16 cellular contexts compared by ENCODE assay signal in genomic region chr3:13513913-13514517, GRCh38. TPM values are rescaled to one million over a fixed set of nuclear protein-coding genes. Genes with fewer than 3 reads are reported as not detected.
DNase-seq lines count a peak whose midpoint lies in the region; ATAC-seq, FAIRE-seq and TF ChIP-seq lines count a peak whose summit lies in the region.
"Had no signal": no experiment of that assay in that cellular context is flagged by ENCODE, and none has a peak within 500 bp of the region (broad histone marks: within the 10 kb centered on the region; RNA-seq: fewer than 3 reads in every experiment).

No MANE protein-coding gene starts in this region.

- no TSS peak for BruUV-seq in HCT116 (replicated peaks; lab: Mats Ljungman, UMichigan)

- no peaks in the 10 kb centered on the region for H3K79me2 ChIP-seq in HCT116 (ENCODE audit: insufficient read depth, low read length)

- H3K9me3 ChIP-seq in HCT116 (ENCODE audit: control insufficient read depth in 1 of 2, insufficient read depth in 1 of 2, low read depth in 1 of 2, low read length in 2 of 2) (no peaks in the 10 kb centered on the region), RWPE2 (ENCODE audit: severe bottlenecking) (no peaks in the 10 kb centered on the region), kidney (ENCODE audit: control insufficient read depth in 1 of 2, low read length in 2 of 2) (no peaks in the 10 kb centered on the region), subcutaneous abdominal adipose tissue (ENCODE audit: control insufficient read depth in 5 of 5, low read length in 5 of 5) (no peaks in the 10 kb centered on the region)

- FAIRE-seq in kidney (lab: Jason Lieb, UNC) (no peak), GM12891 (lab: Jason Lieb, UNC) (no peak)
- FAIRE-seq: islet of Langerhans, urothelium cell line had no signal

- no peaks in the 10 kb centered on the region for H3K9me2 ChIP-seq in HCT116 (ENCODE audit: insufficient read depth)

- no peak for TF ChIP-seq POLR2A in HCT116 (IDR thresholded peaks at IDR 0.05; ENCODE audit: borderline replicate concordance, extremely low read depth, insufficient read depth, insufficient read length)
- no peak for TF ChIP-seq POLR2A in GM12891 (IDR thresholded peaks at IDR 0.05; ENCODE audit: low read depth, low read length)

- peak; percentile 7; the same call in 1 of the 2 replicates for TF ChIP-seq RAD21 in HCT116 (IDR thresholded peaks at IDR 0.05; ENCODE audit: low read depth)

- CTCF ChIA-PET in HCT116 (lab: Charles Lee) = interaction anchor here (1.2 kb wide), 1 partner anchor 134 kb away, joined by 6 read pairs; no protein-coding TSS in a partner anchor

- ATAC-seq in HCT116 (peak; percentile 69), RWPE2 (ENCODE audit: low read depth) (peak; percentile 58)
- ATAC-seq: activated CD4-positive, CD25-positive, alpha-beta regulatory T cell treated with anti-CD3 and anti-CD28 coated beads, Interleukin-2, amount 50 U/mL, for 24 hours; stimulated activated naive CD8-positive, alpha-beta T cell treated with anti-CD3 and anti-CD28 coated beads, Interleukin-15, Interleukin-2, amounts not matched to agents 100 U/mL and 50 U/mL, for 24 hours had no signal

- H3K9ac ChIP-seq in HCT116 (ENCODE audit: low read length) (peak overlapping the region; percentile 38; the same call in 1 of the 2 replicates), kidney (ENCODE audit: low read length in 2 of 2) (no peak overlapping the region), subcutaneous abdominal adipose tissue (ENCODE audit: low read length in 5 of 5) (no peak overlapping the region)

- no peak overlapping the region for H3K27ac ChIP-seq in HCT116 (ENCODE audit: low read depth, low read length)
- H3K27ac ChIP-seq in RWPE2 (ENCODE audit: poor library complexity, severe bottlenecking) = peak overlapping the region; percentile 29
- H3K27ac ChIP-seq in kidney (ENCODE audit: low read depth in 2 of 2, low read length in 2 of 2) = no peak overlapping the region
- H3K27ac ChIP-seq in subcutaneous abdominal adipose tissue (ENCODE audit: low read depth, low read length) = peak overlapping the region; percentile 24
- H3K27ac ChIP-seq: SK-N-MC had no signal

- H3K4me3 ChIP-seq in HCT116 (replicated peaks in 1 of 2; ENCODE audit: low read depth in 1 of 2, low read length in 2 of 2) (peak overlapping the region; percentile 2 to 41; a peak in 3 of 4 replicates), RWPE2 (ENCODE audit: severe bottlenecking) (no peak overlapping the region), kidney (ENCODE audit: low read length in 2 of 2) (no peak overlapping the region), subcutaneous abdominal adipose tissue (ENCODE audit: low read depth in 1 of 5, low read length in 5 of 5) (no peak overlapping the region)
- H3K4me3 ChIP-seq: SK-N-MC had no signal

- RAD21 ChIA-PET in HCT116 (lab: Charles Lee; ENCODE audit: low non-redundant PET in 1 of 2, low total read pairs in 2 of 2, uncharacterized antibody in 2 of 2, unreplicated experiment in 2 of 2) = no interaction called here

- no peaks in the 10 kb centered on the region for H4K20me1 ChIP-seq in HCT116 (ENCODE audit: insufficient read depth)

- H3K27me3 ChIP-seq in HCT116 (ENCODE audit: insufficient read depth, low read length) (no peaks in the 10 kb centered on the region), RWPE2 (ENCODE audit: insufficient read depth, poor library complexity, severe bottlenecking) (no peaks in the 10 kb centered on the region), subcutaneous abdominal adipose tissue (ENCODE audit: control insufficient read depth in 5 of 5, insufficient read depth in 4 of 5, low read length in 5 of 5) (no peaks in the 10 kb centered on the region)

- TF ChIP-seq CTCF in HCT116 (IDR thresholded peaks at IDR 0.05 in 2 of 3, conservative IDR thresholded peaks at IDR 0.05 in 1 of 3; ENCODE audit: borderline replicate concordance in 1 of 3, insufficient read depth in 1 of 3, low read depth in 2 of 3, low read length in 2 of 3) (no peak), RWPE2 (IDR thresholded peaks at IDR 0.05; ENCODE audit: poor library complexity, severe bottlenecking) (no peak), kidney (IDR thresholded peaks at IDR 0.05; ENCODE audit: borderline replicate concordance, extremely low read depth, insufficient read depth) (no peak)

- H3K4me2 ChIP-seq in HCT116 (ENCODE audit: low read length) = peak overlapping the region; percentile 74

- POLR2A ChIA-PET in HCT116 (lab: Charles Lee) = interaction anchor here (0.9 kb wide), 1 partner anchor 11 kb away, joined by 3 read pairs; no protein-coding TSS in a partner anchor

- H2AFZ ChIP-seq in HCT116 (ENCODE audit: low read depth, low read length, poor library complexity, severe bottlenecking) = peak overlapping the region; percentile 67

- intact Hi-C loops in HCT116 (cut with micrococcal nuclease) (no loop called here), kidney (cut with DNase I) (no loop called here)

- H3K36me3 ChIP-seq in HCT116 (ENCODE audit: control insufficient read depth in 1 of 2, insufficient read depth in 2 of 2, low read length in 2 of 2) = no peaks in the 10 kb centered on the region
- no peaks in the 10 kb centered on the region for H3K36me3 ChIP-seq in RWPE2 (ENCODE audit: low read depth)
- H3K36me3 ChIP-seq in kidney (ENCODE audit: control insufficient read depth in 1 of 2, insufficient read depth in 2 of 2, low read length in 2 of 2) = no peaks in the 10 kb centered on the region
- no peaks in the 10 kb centered on the region for H3K36me3 ChIP-seq in subcutaneous abdominal adipose tissue (ENCODE audit: control insufficient read depth in 5 of 5, insufficient read depth in 5 of 5, low read length in 5 of 5)

- in situ Hi-C loops in KBM-7 (cut with MboI; ENCODE audit: low pct_unique_long_range_greater_than_20kb, low sequenced_read_pairs) = no loop called here

- DNase-seq in HCT116 (ENCODE audit: low read depth, low spot score) (no peak), RWPE2 (ENCODE audit: low spot score) (no peak), kidney (peak; percentile 48), GM12891 (ENCODE audit: insufficient read length, low spot score) (no peak), KBM-7 (no peak), iPS-NIHi11 (ENCODE audit: low spot score) (no peak)
- DNase-seq: caudate nucleus; NCI-H146; NCI-H774; stimulated activated naive CD8-positive, alpha-beta T cell treated with anti-CD3 and anti-CD28 coated beads, Interleukin-15, Interleukin-2, amounts not matched to agents 100 U/mL and 50 U/mL, for 24 hours; T1000 had no signal

- H3K4me1 ChIP-seq in HCT116 (ENCODE audit: control insufficient read depth in 1 of 2, insufficient read depth in 2 of 2, low read length in 2 of 2) (peaks cover 17 to 20% of the 10 kb centered on the region in 2 experiments), RWPE2 (ENCODE audit: insufficient read depth, poor library complexity, severe bottlenecking) (peaks cover 12% of the 10 kb centered on the region), kidney (ENCODE audit: control insufficient read depth in 1 of 2, insufficient read depth in 1 of 2, low read depth in 1 of 2, low read length in 2 of 2) (no peaks in the 10 kb centered on the region), subcutaneous abdominal adipose tissue (ENCODE audit: control insufficient read depth in 5 of 5, insufficient read depth in 5 of 5, low read length in 5 of 5) (peaks cover 16 to 70% (median 50%) of the 10 kb centered on the region in 5 donors)

TF ChIP-seq in HCT116, 20 proteins besides CTCF, POLR2A, EP300 and RAD21 (continues in another document):
- no peak for TF ChIP-seq POLR2AphosphoS5 (IDR thresholded peaks at IDR 0.05; ENCODE audit: low read depth, low read length)
- no peak for TF ChIP-seq FOSL1 (IDR thresholded peaks at IDR 0.05; ENCODE audit: low read depth)
- TF ChIP-seq ATF3 (IDR thresholded peaks at IDR 0.05) = no peak
- TF ChIP-seq CEBPB (IDR thresholded peaks at IDR 0.05; ENCODE audit: low read depth) = no peak
- 0 out of 2 replicates have a peak, but pooled peaks have one; percentile 16 for TF ChIP-seq SP1 (IDR thresholded peaks at IDR 0.05; ENCODE audit: low read depth)
- no peak for TF ChIP-seq EZH2phosphoT487 (IDR thresholded peaks at IDR 0.05; ENCODE audit: borderline replicate concordance)

TF ChIP-seq in GM12891, 5 proteins besides CTCF, POLR2A, EP300 and RAD21:
- no peak for TF ChIP-seq SPI1 (IDR thresholded peaks at IDR 0.05; ENCODE audit: low read depth, low read length)
- TF ChIP-seq PAX5 (IDR thresholded peaks at IDR 0.05; ENCODE audit: insufficient read depth, low read length, severe bottlenecking) = no peak
- TF ChIP-seq POU2F2 (IDR thresholded peaks at IDR 0.05; ENCODE audit: low read depth, low read length) = no peak
- no peak for TF ChIP-seq POLR2AphosphoS5 (IDR thresholded peaks at IDR 0.05; ENCODE audit: low read depth, low read length)
- no peak for TF ChIP-seq TAF1 (IDR thresholded peaks at IDR 0.05; ENCODE audit: low read depth, low read length)

RNA-seq across cellular contexts. Expression of gene HDAC11, which starts 33.9 kb away (rescaled TPM):
- total RNA-seq in HCT116 (2021; ENCODE audit: unreplicated experiment) = 16.1 TPM
- polyA plus RNA-seq in HCT116 (2012) = 14.5 and 15.6 TPM in 2 replicates
- 28.3 TPM for total RNA-seq in kidney
- polyA plus RNA-seq in kidney (ENCODE audit: insufficient read depth, low read depth, low replicate concordance) = 43.7 TPM
- polyA plus RNA-seq in GM12891 (2012; ENCODE audit: low read depth, missing spikeins) = 0.94 TPM

RNA-seq across cellular contexts. Expression of gene FBLN2, which starts 34.9 kb away (rescaled TPM):
- total RNA-seq in HCT116 (2021; ENCODE audit: unreplicated experiment) = 0.39 TPM
- polyA plus RNA-seq in HCT116 (2012) = 0.18 and 0.34 TPM in 2 replicates
- total RNA-seq in kidney = 43.4 TPM
- 3.2 TPM for polyA plus RNA-seq in kidney (ENCODE audit: insufficient read depth, low read depth, low replicate concordance)
- polyA plus RNA-seq in GM12891 (2012; ENCODE audit: low read depth, missing spikeins) = 0.15 TPM

Comparison
In these comparisons a context has a peak if more than half of its experiments do, and no peak if none do; other contexts are left out.
1. H3K27ac ChIP-seq: peak in RWPE2 (single experiment) and subcutaneous abdominal adipose tissue (single experiment); none in HCT116 (single experiment) and kidney (0 of 2).
2. H3K4me3 ChIP-seq: peak in HCT116 (2 of 2); none in RWPE2 (single experiment), kidney (0 of 2) and subcutaneous abdominal adipose tissue (0 of 5).
3. RNA of gene FBLN2, which starts 34.9 kb away (total RNA-seq): 43.4 TPM in kidney (single experiment); 0.39 TPM in HCT116 (single experiment); every median in the first group is over 10 times any median in the second.